In the genomic region with DNA sequence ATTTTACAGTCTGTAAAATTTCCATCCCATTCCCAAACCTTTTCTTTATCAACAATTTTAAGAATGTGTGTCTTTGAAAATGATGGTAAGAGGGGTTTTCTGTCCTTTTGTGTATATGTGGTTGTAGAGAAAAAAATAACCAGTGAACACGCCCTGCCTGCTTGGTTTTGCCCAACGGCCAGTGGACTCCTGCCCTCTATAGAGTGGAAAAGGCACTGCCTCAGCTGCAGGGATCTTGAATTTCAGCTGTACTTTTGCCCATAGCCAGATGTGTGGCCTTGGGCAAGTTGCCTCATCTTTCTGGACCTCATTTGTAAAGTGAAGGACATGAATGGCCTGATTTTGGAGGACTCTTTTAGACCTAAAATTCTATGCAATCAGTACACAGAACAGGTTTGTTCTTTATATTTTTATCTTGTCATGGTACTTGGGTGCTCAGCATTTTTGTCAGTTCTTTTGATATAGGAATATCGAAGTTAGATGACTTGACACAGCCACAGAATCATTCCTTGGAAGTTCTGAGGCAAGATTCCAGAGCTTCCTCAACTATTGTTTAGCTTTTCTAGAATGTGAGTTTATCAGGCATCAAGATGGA, we compare ENCODE assay signal across 8 cellular contexts.
DNase-seq lines count a peak whose midpoint lies in the region; ATAC-seq and TF ChIP-seq lines count a peak whose summit lies in the region.

No MANE protein-coding gene starts in this region.

- no peaks in the 10 kb centered on the region for H3K36me3 Mint-ChIP-seq in CD14-positive monocyte
- H3K36me3 Mint-ChIP-seq in immature natural killer cell = no peaks in the 10 kb centered on the region

- no peak overlapping the region for H3K27ac Mint-ChIP-seq in CD14-positive monocyte
- no peak overlapping the region for H3K27ac Mint-ChIP-seq in immature natural killer cell

- DNase-seq in SIG-M5 treated with dmso at 0.1 percent for 504 hours (lab: John Stamatoyannopoulos, UW; ENCODE audit: unreplicated experiment) = peak; percentile 59
- no peak for DNase-seq in SIG-M5 (lab: John Stamatoyannopoulos, UW)
- DNase-seq in iPS-NIHi11 (ENCODE audit: low spot score) = peak; percentile 78
- DNase-seq in CD14-positive monocyte (ENCODE audit: low spot score) = no peak
- no peak for DNase-seq in G401 (ENCODE audit: low spot score)
- no peak for DNase-seq in immature natural killer cell

- ATAC-seq in HG03432 (IDR thresholded peaks at IDR 0.05; ENCODE audit: unreplicated experiment) = peak; percentile 62

- no peak overlapping the region for H3K4me3 ChIP-seq in WI38 (ENCODE audit: low read depth, low read length)

- H3K4me1 Mint-ChIP-seq in CD14-positive monocyte (no peaks in the 10 kb centered on the region), immature natural killer cell (no peaks in the 10 kb centered on the region)

- no peak overlapping the region for H3K4me3 Mint-ChIP-seq in CD14-positive monocyte
- no peak overlapping the region for H3K4me3 Mint-ChIP-seq in immature natural killer cell

- in situ Hi-C loops in G401 (cut with HindIII; ENCODE audit: low sequenced_read_pairs) = no loop called here

- H3K27me3 Mint-ChIP-seq in CD14-positive monocyte (ENCODE audit: low read depth in 3 of 3) (peaks cover 2 to 7% (median 6%) of the 10 kb centered on the region in 3 donors), immature natural killer cell (ENCODE audit: low read depth in 3 of 3) (peaks cover 0 to 7% (median 1%) of the 10 kb centered on the region in 3 donors)

- peak; percentile 47 for TF ChIP-seq CTCF in WI38 (IDR thresholded peaks at IDR 0.05; ENCODE audit: low read depth, low read length)
- TF ChIP-seq CTCF in CD14-positive monocyte (IDR thresholded peaks at IDR 0.05) = no peak

- intact Hi-C loops in CD14-positive monocyte (cut with micrococcal nuclease) = no loop called here

- H3K9me3 Mint-ChIP-seq in CD14-positive monocyte = peaks cover 0 to 2% (median 0%) of the 10 kb centered on the region in 7 donors
- no peaks in the 10 kb centered on the region for H3K9me3 Mint-ChIP-seq in immature natural killer cell

Comparison
In these comparisons a context has a peak if more than half of its experiments do, and no peak if none do; other contexts are left out.
1. DNase-seq: peak in SIG-M5 treated with dmso at 0.1 percent for 504 hours (single experiment) and iPS-NIHi11 (single experiment); none in SIG-M5 (single experiment), CD14-positive monocyte (single experiment), G401 (single experiment) and immature natural killer cell (0 of 3).